ENCODE assay signal across 15 cellular contexts in the genomic region with DNA sequence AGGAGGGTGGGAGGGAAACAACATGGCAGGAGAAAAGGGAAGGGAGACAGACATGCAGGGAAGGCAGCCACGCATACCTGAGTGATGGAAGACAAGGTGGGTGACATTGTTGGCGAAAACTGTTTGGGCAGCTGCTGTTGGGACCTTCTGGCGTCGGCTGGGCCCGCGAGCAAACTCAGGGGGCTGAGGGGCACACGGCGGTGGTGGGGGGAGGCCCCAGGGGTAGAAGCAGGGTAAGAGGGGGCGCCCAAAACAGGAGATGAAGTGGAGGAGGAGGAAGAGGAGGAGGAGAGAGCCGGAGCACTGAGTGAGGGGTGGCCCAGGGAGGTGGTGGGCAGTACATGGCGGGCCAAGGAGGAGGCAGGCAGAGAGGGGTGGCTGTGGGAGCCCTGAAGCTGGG. TPM values are rescaled to one million over a fixed set of nuclear protein-coding genes. Genes with fewer than 3 reads are reported as not detected.
A peak's percentile ranks its signal among the peaks of the same experiment; 100 is the strongest.
DNase-seq lines count a peak whose midpoint lies in the region; ATAC-seq and TF ChIP-seq lines count a peak whose summit lies in the region.
"Had no signal": no experiment of that assay in that cellular context is flagged by ENCODE, and none has a peak within 500 bp of the region (broad histone marks: within the 10 kb centered on the region; RNA-seq: fewer than 3 reads in every experiment).

No MANE protein-coding gene starts in this region.

- H3K27me3 ChIP-seq in uterus = no peaks in the 10 kb centered on the region

- peak overlapping the region; percentile 41 to 64 for H3K27ac Mint-ChIP-seq in activated naive CD4-positive, alpha-beta T cell treated with anti-CD3 and anti-CD28 coated beads, Interleukin-2, amount 50 U/mL, for 72 hours
- H3K27ac Mint-ChIP-seq in T-helper 17 cell = peak overlapping the region; percentile 79
- H3K27ac Mint-ChIP-seq in dendritic cell treated with granulocyte-macrophage colony-stimulating factor and Interleukin-4, amounts not matched to agents 40 ng/mL and 50 ng/mL, for 4 days = peak overlapping the region; percentile 12
- peak overlapping the region; percentile 55 for H3K27ac Mint-ChIP-seq in stimulated activated memory B cell treated with anti-CD40 and anti-IgM and Interleukin-4, amounts not matched to agents 10 μg/mL and 1 μg/mL and 100 μg/mL, for 72 hours

- H3K4me3 ChIP-seq in uterus = no peak overlapping the region

- no peaks in the 10 kb centered on the region for H3K9me3 Mint-ChIP-seq in activated naive CD4-positive, alpha-beta T cell treated with anti-CD3 and anti-CD28 coated beads, Interleukin-2, amount 50 U/mL, for 72 hours
- no peaks in the 10 kb centered on the region for H3K9me3 Mint-ChIP-seq in dendritic cell treated with granulocyte-macrophage colony-stimulating factor and Interleukin-4, amounts not matched to agents 40 ng/mL and 50 ng/mL, for 4 days
- no peaks in the 10 kb centered on the region for H3K9me3 Mint-ChIP-seq in stimulated activated memory B cell treated with anti-CD40 and anti-IgM and Interleukin-4, amounts not matched to agents 10 μg/mL and 1 μg/mL and 100 μg/mL, for 72 hours
- H3K9me3 Mint-ChIP-seq: CD14-positive monocyte had no signal

- H3K4me1 Mint-ChIP-seq in T-helper 17 cell = peaks cover 34% of the 10 kb centered on the region
- peaks cover 81% of the 10 kb centered on the region for H3K4me1 Mint-ChIP-seq in dendritic cell treated with granulocyte-macrophage colony-stimulating factor and Interleukin-4, amounts not matched to agents 40 ng/mL and 50 ng/mL, for 4 days (ENCODE audit: low read depth)
- peaks cover 76% of the 10 kb centered on the region for H3K4me1 Mint-ChIP-seq in stimulated activated memory B cell treated with anti-CD40 and anti-IgM and Interleukin-4, amounts not matched to agents 10 μg/mL and 1 μg/mL and 100 μg/mL, for 72 hours

- no peak for ATAC-seq in activated naive CD4-positive, alpha-beta T cell treated with anti-CD3 and anti-CD28 coated beads, Interleukin-2, amount 50 U/mL, for 72 hours
- no peak for ATAC-seq in T-helper 17 cell
- ATAC-seq in stimulated activated memory B cell treated with anti-CD40 and anti-IgM and Interleukin-4, amounts not matched to agents 10 μg/mL and 1 μg/mL and 100 μg/mL, for 72 hours = no peak
- ATAC-seq: Panc1 had no signal

- H3K4me1 ChIP-seq in uterus = peaks cover 0 to 4% of the 10 kb centered on the region in 2 donors

- H3K4me3 Mint-ChIP-seq in T-helper 17 cell = no peak overlapping the region
- no peak overlapping the region for H3K4me3 Mint-ChIP-seq in dendritic cell treated with granulocyte-macrophage colony-stimulating factor and Interleukin-4, amounts not matched to agents 40 ng/mL and 50 ng/mL, for 4 days
- H3K4me3 Mint-ChIP-seq in stimulated activated memory B cell treated with anti-CD40 and anti-IgM and Interleukin-4, amounts not matched to agents 10 μg/mL and 1 μg/mL and 100 μg/mL, for 72 hours = no peak overlapping the region
- H3K4me3 Mint-ChIP-seq: CD14-positive monocyte had no signal

- H3K36me3 Mint-ChIP-seq in activated naive CD4-positive, alpha-beta T cell treated with anti-CD3 and anti-CD28 coated beads, Interleukin-2, amount 50 U/mL, for 72 hours = peaks cover 6 to 12% of the 10 kb centered on the region in 2 donors
- H3K36me3 Mint-ChIP-seq in T-helper 17 cell (ENCODE audit: low read depth) = peaks cover 20% of the 10 kb centered on the region
- peaks cover 86% of the 10 kb centered on the region for H3K36me3 Mint-ChIP-seq in dendritic cell treated with granulocyte-macrophage colony-stimulating factor and Interleukin-4, amounts not matched to agents 40 ng/mL and 50 ng/mL, for 4 days (ENCODE audit: low read depth)
- peaks cover 55% of the 10 kb centered on the region for H3K36me3 Mint-ChIP-seq in stimulated activated memory B cell treated with anti-CD40 and anti-IgM and Interleukin-4, amounts not matched to agents 10 μg/mL and 1 μg/mL and 100 μg/mL, for 72 hours

- no peaks in the 10 kb centered on the region for H3K36me3 ChIP-seq in uterus

- no peak overlapping the region for H3K27ac ChIP-seq in uterus

- TF ChIP-seq POLR2A in uterus (IDR thresholded peaks at IDR 0.05) = no peak

- H3K9me3 ChIP-seq in T-helper 17 cell (ENCODE audit: control insufficient read depth, low read length, poor library complexity, severe bottlenecking) (no peaks in the 10 kb centered on the region), uterus (no peaks in the 10 kb centered on the region)

- no peak for TF ChIP-seq CTCF in uterus (IDR thresholded peaks at IDR 0.05)

- intact Hi-C loops in dendritic cell treated with granulocyte-macrophage colony-stimulating factor and Interleukin-4, amounts not matched to agents 40 ng/mL and 50 ng/mL, for 4 days (cut with micrococcal nuclease) = no loop called here
- intact Hi-C loops in uterus (cut with DNase I; ENCODE audit: low total_unique reads) = no loop called here

- H3K27me3 Mint-ChIP-seq in T-helper 17 cell = no peaks in the 10 kb centered on the region
- H3K27me3 Mint-ChIP-seq in dendritic cell treated with granulocyte-macrophage colony-stimulating factor and Interleukin-4, amounts not matched to agents 40 ng/mL and 50 ng/mL, for 4 days = no peaks in the 10 kb centered on the region
- H3K27me3 Mint-ChIP-seq in stimulated activated memory B cell treated with anti-CD40 and anti-IgM and Interleukin-4, amounts not matched to agents 10 μg/mL and 1 μg/mL and 100 μg/mL, for 72 hours = no peaks in the 10 kb centered on the region

- no peak for DNase-seq in activated naive CD4-positive, alpha-beta T cell treated with anti-CD3 and anti-CD28 coated beads, Interleukin-2, amount 50 U/mL, for 72 hours (ENCODE audit: low spot score in 2 of 2)
- DNase-seq in activated naive CD4-positive, alpha-beta T cell (lab: John Stamatoyannopoulos, UW) = no peak
- DNase-seq in T-helper 17 cell (no peak), AG20443 (ENCODE audit: low spot score) (no peak), uterus (no peak)
- DNase-seq: EL, H7, NCI-H1048, NCI-H1436 treated with DMSO at 0.1 percent for 48 hours, NCI-H2081 treated with DMSO at 0.1 percent for 48 hours, NCI-H524 treated with DMSO at 0.1 percent for 48 hours had no signal

RNA-seq across cellular contexts. Expression of a gene that starts 4.7 kb away (rescaled TPM):
- total RNA-seq in activated naive CD4-positive, alpha-beta T cell treated with anti-CD3 and anti-CD28 coated beads, Interleukin-2, amount 50 U/mL, for 72 hours = 100 to 1,000 TPM; 131 to 132 TPM
- total RNA-seq in T-helper 17 cell = 100 to 1,000 TPM; 120 to 157 TPM
- 10 to 100 TPM in 3 of 4 donors, 1 to 10 TPM in 1; 5.6 to 94.9 (median 30.1) TPM for total RNA-seq in uterus

RNA-seq across cellular contexts. Expression of a gene that starts 7.2 kb away (rescaled TPM):
- total RNA-seq in activated naive CD4-positive, alpha-beta T cell treated with anti-CD3 and anti-CD28 coated beads, Interleukin-2, amount 50 U/mL, for 72 hours = 100 to 1,000 TPM in 1 of 2 donors, 10 to 100 TPM in 1; 67.6 to 174 TPM
- 100 to 1,000 TPM; 133 to 151 TPM for total RNA-seq in T-helper 17 cell
- 10 to 100 TPM in 2 of 4 donors, 1 to 10 TPM in 2; 5.9 to 57.2 (median 15.5) TPM for total RNA-seq in uterus

RNA-seq across cellular contexts. Expression of a gene that starts 12.2 kb away (rescaled TPM):
- 10 to 100 TPM; 54.9 to 96.6 TPM for total RNA-seq in activated naive CD4-positive, alpha-beta T cell treated with anti-CD3 and anti-CD28 coated beads, Interleukin-2, amount 50 U/mL, for 72 hours
- total RNA-seq in T-helper 17 cell (10 to 100 TPM; 14.1 to 16.4 TPM), uterus (10 to 100 TPM; 66.3 to 96.2 (median 83.6) TPM)

RNA-seq across cellular contexts. Expression of a gene that starts 16.5 kb away (rescaled TPM):
- total RNA-seq in activated naive CD4-positive, alpha-beta T cell treated with anti-CD3 and anti-CD28 coated beads, Interleukin-2, amount 50 U/mL, for 72 hours = 10 to 100 TPM in 1 of 2 donors, 1 to 10 TPM in 1; 8.9 to 12.0 TPM
- total RNA-seq in T-helper 17 cell = 1 to 10 TPM; 4.5 to 6.0 TPM
- total RNA-seq in uterus = 10 to 100 TPM in 3 of 4 donors, 1 to 10 TPM in 1; 1.8 to 16.1 (median 13.0) TPM

RNA-seq across cellular contexts. Expression of a gene that starts 26.3 kb away (rescaled TPM):
- total RNA-seq in activated naive CD4-positive, alpha-beta T cell treated with anti-CD3 and anti-CD28 coated beads, Interleukin-2, amount 50 U/mL, for 72 hours = 100 to 1,000 TPM in 1 of 2 donors, 10 to 100 TPM in 1; 51.0 to 130 TPM
- total RNA-seq in T-helper 17 cell = 10 to 100 TPM; 88.1 to 90.3 TPM
- total RNA-seq in uterus = 100 to 1,000 TPM in 3 of 4 donors, 10 to 100 TPM in 1; 91.1 to 253 (median 175) TPM

Comparison
In these comparisons a context has a peak if more than half of its experiments do, and no peak if none do; other contexts are left out.
1. H3K27ac Mint-ChIP-seq: peak in every context shown above with its lines; median percentile 79 in T-helper 17 cell; 55 in stimulated activated memory B cell treated with anti-CD40 and anti-IgM and Interleukin-4, amounts not matched to agents 10 μg/mL and 1 μg/mL and 100 μg/mL, for 72 hours; 52 in activated naive CD4-positive, alpha-beta T cell treated with anti-CD3 and anti-CD28 coated beads, Interleukin-2, amount 50 U/mL, for 72 hours; 12 in dendritic cell treated with granulocyte-macrophage colony-stimulating factor and Interleukin-4, amounts not matched to agents 40 ng/mL and 50 ng/mL, for 4 days.